Comparison of ENCODE assay signal across 12 cellular contexts in genomic region chr13:110542311-110542796, GRCh38.
"Had no signal": no experiment of that assay in that cellular context is flagged by ENCODE, and none has a peak within 500 bp of the region (broad histone marks: within the 10 kb centered on the region; RNA-seq: fewer than 3 reads in every experiment).

No MANE protein-coding gene starts in this region.

- ATAC-seq: activated CD4-positive, alpha-beta T cell treated with anti-CD3 and anti-CD28 coated beads for 36 hours; activated T-cell treated with anti-CD3 and anti-CD28 coated beads, Interleukin-2, amount 50 U/mL, for 72 hours had no signal

- DNase-seq: activated CD4-positive, alpha-beta memory T cell treated with anti-CD3 and anti-CD28 coated beads, Interleukin-2, amount 10 ng/mL, durations not matched to agents 7 days and 5 days; activated CD4-positive, alpha-beta T cell treated with anti-CD3 and anti-CD28 coated beads for 36 hours; activated CD8-positive, alpha-beta memory T cell treated with anti-CD3 and anti-CD28 coated beads, Interleukin-2, amount 50 U/mL, for 4 hours; activated naive CD8-positive, alpha-beta T cell treated with anti-CD3 and anti-CD28 coated beads, Interleukin-2, amount 10 ng/mL, durations not matched to agents 7 days and 5 days; activated T-cell treated with anti-CD3 and anti-CD28 coated beads, Interleukin-2, amount 50 U/mL, for 72 hours; colonic mucosa; foreskin melanocyte; heart right ventricle; islet precursor cell; naive B cell; pancreas; T-helper 9 cell had no signal

- H3K9me3 ChIP-seq: colonic mucosa, pancreas had no signal

- H3K4me3 ChIP-seq: colonic mucosa, heart right ventricle, pancreas had no signal

- H3K36me3 ChIP-seq: colonic mucosa, pancreas had no signal

- H3K27me3 ChIP-seq: colonic mucosa, heart right ventricle, pancreas had no signal
